16 cellular contexts compared by ENCODE assay signal in genomic region chr10:124242791-124243190, GRCh38.
DNase-seq lines count a peak whose midpoint lies in the region; FAIRE-seq and TF ChIP-seq lines count a peak whose summit lies in the region.
"Had no signal": no experiment of that assay in that cellular context is flagged by ENCODE, and none has a peak within 500 bp of the region (broad histone marks: within the 10 kb centered on the region; RNA-seq: fewer than 3 reads in every experiment).

No MANE protein-coding gene starts in this region.

- no peak overlapping the region for H3K18ac ChIP-seq in H1 (ENCODE audit: extremely low read depth, low read length)

- no peak overlapping the region for H3K9ac ChIP-seq in BLaER1 treated with 17β-estradiol and CSF1 and Interleukin-3, amounts not matched to agents 10 nM and 100 nM
- H3K9ac ChIP-seq in H1 (replicated peaks in 1 of 4; ENCODE audit: extremely low read depth in 1 of 4, low read depth in 3 of 4, low read length in 3 of 4), result no peak overlapping the region

- no peaks in the 10 kb centered on the region; the same call in 1 of the 2 replicates for H3K23me2 ChIP-seq in H1 (ENCODE audit: low read depth, low read length)

- H2BK5ac ChIP-seq in H1 (ENCODE audit: low read depth, low read length), result no peak overlapping the region

- in situ Hi-C loops in transverse colon (cut with MboI; ENCODE audit: low pct_ligation_motif_present in 1 of 4, low pct_unique_long_range_greater_than_20kb in 1 of 4, low sequenced_read_pairs in 3 of 4), result no loop called here

- no peak overlapping the region for H2AFZ ChIP-seq in H1 (ENCODE audit: low read length)
- no peak overlapping the region for H2AFZ ChIP-seq in osteoblast (ENCODE audit: low read length)

- no peak overlapping the region for H4K91ac ChIP-seq in H1 (replicated peaks; ENCODE audit: insufficient read length, low read length)

- TF ChIP-seq CTCF in H1 (IDR thresholded peaks at IDR 0.05; ENCODE audit: control extremely low read depth in 1 of 3, insufficient read depth in 1 of 3, low read depth in 1 of 3, low read length in 3 of 3), result no peak
- no peak for TF ChIP-seq CTCF in osteoblast (IDR thresholded peaks at IDR 0.05; ENCODE audit: extremely low read depth, low read depth, low read length)
- no peak for TF ChIP-seq CTCF in transverse colon (IDR thresholded peaks at IDR 0.05)
- TF ChIP-seq CTCF in foreskin fibroblast (IDR thresholded peaks at IDR 0.05; ENCODE audit: low read depth, low read length), result no peak

- H3K27me3 ChIP-seq in BLaER1 treated with 17β-estradiol and CSF1 and Interleukin-3, amounts not matched to agents 10 nM and 100 nM, result no peaks in the 10 kb centered on the region
- no peaks in the 10 kb centered on the region; a peak in 1 of 7 replicates for H3K27me3 ChIP-seq in H1 (replicated peaks in 1 of 4; ENCODE audit: control insufficient read depth in 3 of 4, extremely low read depth in 1 of 4, insufficient read depth in 3 of 4, low read length in 3 of 4)
- no peaks in the 10 kb centered on the region for H3K27me3 ChIP-seq in osteoblast (ENCODE audit: insufficient read depth, low read length)
- no peaks in the 10 kb centered on the region for H3K27me3 ChIP-seq in transverse colon
- H3K27me3 ChIP-seq: BE2C had no signal

- no peak overlapping the region for H2BK15ac ChIP-seq in H1 (ENCODE audit: low read length)

- no peaks in the 10 kb centered on the region for H3K36me3 ChIP-seq in BLaER1 treated with 17β-estradiol and CSF1 and Interleukin-3, amounts not matched to agents 10 nM and 100 nM
- H3K36me3 ChIP-seq in H1 (ENCODE audit: control insufficient read depth in 2 of 4, insufficient read depth in 4 of 4, low read length in 3 of 4), result no peaks in the 10 kb centered on the region
- H3K36me3 ChIP-seq in osteoblast (ENCODE audit: insufficient read depth, low read length), result no peaks in the 10 kb centered on the region
- no peaks in the 10 kb centered on the region for H3K36me3 ChIP-seq in transverse colon
- H3K36me3 ChIP-seq: BE2C, HAP-1 had no signal

- H3K79me2 ChIP-seq in H1 (ENCODE audit: control insufficient read depth in 1 of 2, insufficient read depth in 2 of 2, low read length in 2 of 2) (no peaks in the 10 kb centered on the region), osteoblast (ENCODE audit: insufficient read depth, low read length) (no peaks in the 10 kb centered on the region)

- H3K23ac ChIP-seq in H1 (ENCODE audit: insufficient read length), result no peak overlapping the region

- H3K4me3 ChIP-seq in BLaER1 treated with 17β-estradiol and CSF1 and Interleukin-3, amounts not matched to agents 10 nM and 100 nM, result no peak overlapping the region
- H3K4me3 ChIP-seq in H1 (ENCODE audit: extremely low read depth in 1 of 4, insufficient read depth in 2 of 4, low read depth in 3 of 4, low read length in 4 of 4) (no peak overlapping the region), osteoblast (ENCODE audit: insufficient read depth, low read length) (no peak overlapping the region), transverse colon (no peak overlapping the region), foreskin fibroblast (ENCODE audit: low read depth in 1 of 2, low read length in 2 of 2) (no peak overlapping the region)
- H3K4me3 ChIP-seq: HAP-1 had no signal

- no peak overlapping the region for H3K4ac ChIP-seq in H1 (replicated peaks; ENCODE audit: insufficient read length, low read depth, low read length)

- CTCF ChIA-PET in H1 (lab: Charles Lee; ENCODE audit: partially characterized antibody), result no interaction called here

- intact Hi-C loops in transverse colon (cut with DNase I; ENCODE audit: low total_unique reads), result no loop called here

- no peak for FAIRE-seq in H1 (lab: Jason Lieb, UNC)
- FAIRE-seq: A204.1 had no signal

- H2AK5ac ChIP-seq in H1 (ENCODE audit: low read depth, low read length), result no peak overlapping the region

- H3K56ac ChIP-seq in H1 (replicated peaks; ENCODE audit: insufficient read length, low read depth, low read length), result no peak overlapping the region

- no peak overlapping the region for H3K27ac ChIP-seq in BLaER1 treated with 17β-estradiol and CSF1 and Interleukin-3, amounts not matched to agents 10 nM and 100 nM
- H3K27ac ChIP-seq in H1 (ENCODE audit: low read depth, low read length), result no peak overlapping the region
- H3K27ac ChIP-seq in osteoblast (ENCODE audit: low read depth, low read length), result no peak overlapping the region
- H3K27ac ChIP-seq in transverse colon, result no peak overlapping the region
- H3K27ac ChIP-seq: HL-60 had no signal

- H3K4me2 ChIP-seq in BLaER1 treated with 17β-estradiol and CSF1 and Interleukin-3, amounts not matched to agents 10 nM and 100 nM, result peak overlapping the region in 7 of 11 experiments; percentile 1 to 51 (median 27); a peak in 9 of 22 replicates
- H3K4me2 ChIP-seq in H1 (ENCODE audit: insufficient read depth in 1 of 2, low read depth in 2 of 2, low read length in 2 of 2) (no peak overlapping the region), osteoblast (ENCODE audit: insufficient read depth, low read length) (no peak overlapping the region)

- no peak overlapping the region for H2BK120ac ChIP-seq in H1 (replicated peaks; ENCODE audit: low read depth, low read length)

- H4K20me1 ChIP-seq in BLaER1 treated with 17β-estradiol and CSF1 and Interleukin-3, amounts not matched to agents 10 nM and 100 nM, result no peaks in the 10 kb centered on the region
- H4K20me1 ChIP-seq in H1 (replicated peaks in 1 of 2; ENCODE audit: control insufficient read depth in 1 of 2, insufficient read depth in 2 of 2, low read length in 2 of 2) (no peaks in the 10 kb centered on the region), osteoblast (ENCODE audit: insufficient read depth, low read length) (no peaks in the 10 kb centered on the region)

- TF ChIP-seq EP300 in H1 (IDR thresholded peaks at IDR 0.05; ENCODE audit: borderline replicate concordance in 1 of 2, low read depth in 2 of 2, low read length in 2 of 2) (no peak), transverse colon (IDR thresholded peaks at IDR 0.05; ENCODE audit: low read depth) (no peak)

- WGBS in H1 (ENCODE audit: extremely low coverage in 1 of 2, insufficient coverage in 1 of 2, insufficient read length in 1 of 2, insufficient replicate concordance in 2 of 2, low coverage in 1 of 2, low lambda C conversion rate in 2 of 2, missing lambda C conversion rate in 1 of 2), 2 experiments, result 90% methylated on average over 8 of the region's 8 CpGs; no CpG with 5 or more reads in 1 of the 2 experiments
- 83 to 100% methylated on average over 1 to 8 of the region's 8 CpGs for WGBS in transverse colon (ENCODE audit: low coverage in 1 of 2), 2 donors

- TF ChIP-seq RAD21 in H1 (IDR thresholded peaks at IDR 0.05 in 1 of 2, conservative IDR thresholded peaks at IDR 0.05 in 1 of 2; ENCODE audit: low read depth in 2 of 2, low read length in 2 of 2), result no peak

- no peak overlapping the region for H2BK12ac ChIP-seq in H1 (ENCODE audit: low read depth, low read length)

- H3K4me1 ChIP-seq in BLaER1 treated with 17β-estradiol and CSF1 and Interleukin-3, amounts not matched to agents 10 nM and 100 nM, result peaks cover 17 to 52% (median 46%) of the 10 kb centered on the region in 10 experiments
- H3K4me1 ChIP-seq in H1 (replicated peaks in 1 of 4; ENCODE audit: control insufficient read depth in 3 of 4, insufficient read depth in 4 of 4, low read length in 3 of 4) (peaks cover 0 to 6% (median 3%) of the 10 kb centered on the region in 4 experiments; a peak in 6 of 7 replicates), osteoblast (ENCODE audit: insufficient read depth, low read length) (no peaks in the 10 kb centered on the region), transverse colon (no peaks in the 10 kb centered on the region)
- H3K4me1 ChIP-seq: HAP-1 had no signal

- H3K79me1 ChIP-seq in H1 (ENCODE audit: low read depth, low read length), result no peaks in the 10 kb centered on the region

- DNase-seq in H1 (ENCODE audit: low read depth in 1 of 2, low spot score in 2 of 2) (no peak), osteoblast (ENCODE audit: insufficient read length, low spot score, missing footprints) (peak; percentile 56), transverse colon (peak; percentile 1), NCI-H1105 (lab: John Stamatoyannopoulos, UW) (no peak), foreskin fibroblast (no peak), NCI-H2196 treated with DMSO at 0.1 percent for 48 hours (lab: John Stamatoyannopoulos, UW; ENCODE audit: unreplicated experiment) (no peak)
- DNase-seq: ACHN; Calu3; CD8-positive, alpha-beta T cell; DMS79 treated with DMSO at 0.1 percent for 48 hours; GF-D8 had no signal

- peaks cover 0 to 10% (median 7%) of the 10 kb centered on the region in 11 experiments; a peak in 13 of 22 replicates for H3K9me3 ChIP-seq in BLaER1 treated with 17β-estradiol and CSF1 and Interleukin-3, amounts not matched to agents 10 nM and 100 nM (replicated peaks in 1 of 11)
- H3K9me3 ChIP-seq in H1 (ENCODE audit: insufficient read depth in 2 of 2, low read depth in 1 of 2, low read length in 1 of 2) (no peaks in the 10 kb centered on the region), osteoblast (ENCODE audit: low read depth, low read length) (no peaks in the 10 kb centered on the region), transverse colon (no peaks in the 10 kb centered on the region)
- H3K9me3 ChIP-seq: BE2C, HAP-1 had no signal

- 0 out of 2 replicates have a peak overlapping the region, but pooled peaks have one; percentile 72 for H2BK20ac ChIP-seq in H1 (ENCODE audit: low read length)

- POLR2A ChIA-PET in H1 (lab: Charles Lee; ENCODE audit: partially characterized antibody), result no interaction called here

- no peak overlapping the region for H4K5ac ChIP-seq in H1 (ENCODE audit: insufficient read length, low read depth, low read length)

- no peak overlapping the region for H4K8ac ChIP-seq in H1 (ENCODE audit: extremely low read depth, insufficient read depth, low read length)

- H3K14ac ChIP-seq in H1 (ENCODE audit: insufficient read length), result no peak overlapping the region

- TF ChIP-seq POLR2A in H1 (IDR thresholded peaks at IDR 0.05; ENCODE audit: control extremely low read depth in 1 of 2, low read depth in 2 of 2, low read length in 2 of 2) (no peak), transverse colon (IDR thresholded peaks at IDR 0.05) (no peak)

TF ChIP-seq in H1, 55 proteins besides CTCF, POLR2A, EP300 and RAD21 (continues in another document):
- TF ChIP-seq BACH1 (IDR thresholded peaks at IDR 0.05; ENCODE audit: low read length) (no peak), KDM5A (IDR thresholded peaks at IDR 0.05; ENCODE audit: low read length) (no peak), TEAD4 (IDR thresholded peaks at IDR 0.05; ENCODE audit: low read depth, low read length) (no peak), CHD2 (IDR thresholded peaks at IDR 0.05; ENCODE audit: low read length) (no peak), FOSL1 (IDR thresholded peaks at IDR 0.05; ENCODE audit: insufficient read depth, low read depth, low read length) (no peak)
- TF ChIP-seq, protein P1, sequence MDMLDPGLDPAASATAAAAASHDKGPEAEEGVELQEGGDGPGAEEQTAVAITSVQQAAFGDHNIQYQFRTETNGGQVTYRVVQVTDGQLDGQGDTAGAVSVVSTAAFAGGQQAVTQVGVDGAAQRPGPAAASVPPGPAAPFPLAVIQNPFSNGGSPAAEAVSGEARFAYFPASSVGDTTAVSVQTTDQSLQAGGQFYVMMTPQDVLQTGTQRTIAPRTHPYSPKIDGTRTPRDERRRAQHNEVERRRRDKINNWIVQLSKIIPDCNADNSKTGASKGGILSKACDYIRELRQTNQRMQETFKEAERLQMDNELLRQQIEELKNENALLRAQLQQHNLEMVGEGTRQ (IDR thresholded peaks at IDR 0.05; ENCODE audit: low read length), result no peak

Comparison
In these comparisons a context has a peak if more than half of its experiments do, and no peak if none do; other contexts are left out.
1. H3K4me2 ChIP-seq: peak in BLaER1 treated with 17β-estradiol and CSF1 and Interleukin-3, amounts not matched to agents 10 nM and 100 nM (7 of 11); none in H1 (0 of 2) and osteoblast (single experiment).
2. DNase-seq: peak in osteoblast (single experiment) and transverse colon (single experiment); none in H1 (0 of 2), NCI-H1105 (single experiment), foreskin fibroblast (0 of 2) and NCI-H2196 treated with DMSO at 0.1 percent for 48 hours (single experiment).